Comparison of ENCODE assay signal across 8 cellular contexts in the genomic region with DNA sequence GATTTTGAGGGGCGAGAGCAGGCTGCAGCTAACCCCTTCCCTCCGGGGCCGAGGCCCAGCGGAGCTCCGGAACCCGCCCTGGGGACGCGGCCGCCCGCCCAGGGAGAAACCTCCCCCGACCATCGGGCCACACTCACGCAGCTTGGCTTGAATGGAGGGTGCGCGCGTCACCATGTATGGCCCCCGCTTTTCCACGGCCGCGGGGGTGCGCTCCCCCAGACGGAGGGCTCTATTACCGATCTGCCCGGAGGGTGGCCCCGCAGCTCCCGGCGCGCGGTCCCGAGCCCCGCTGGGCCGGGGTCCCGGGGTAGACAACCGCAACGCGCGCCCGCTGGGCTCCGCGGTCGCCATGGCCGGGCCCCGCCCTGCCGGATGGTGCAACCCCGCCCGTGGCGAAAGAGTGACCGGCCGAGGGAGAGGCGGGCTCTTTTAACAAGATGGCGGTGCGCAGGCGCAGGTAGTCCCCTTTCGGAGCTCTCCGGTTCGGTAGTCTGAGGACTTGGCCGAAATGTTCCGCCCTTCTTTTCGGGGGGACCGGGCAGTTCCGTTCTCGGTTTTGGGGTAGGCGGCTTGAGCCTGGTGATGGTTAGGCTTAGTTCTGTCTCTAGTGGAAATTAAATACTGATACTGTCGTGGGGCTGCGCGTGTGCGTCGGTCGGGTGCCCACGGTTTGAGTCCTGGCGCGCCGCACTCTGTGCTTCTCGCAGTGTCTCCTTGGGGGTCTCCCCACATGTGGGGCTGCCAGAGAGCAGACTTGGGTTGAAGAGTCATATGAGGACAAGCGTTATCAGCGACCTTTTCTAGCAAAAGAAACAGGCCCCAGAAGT. TPM values are rescaled to one million over a fixed set of nuclear protein-coding genes. Genes with fewer than 3 reads are reported as not detected.
DNase-seq lines count a peak whose midpoint lies in the region; ATAC-seq and TF ChIP-seq lines count a peak whose summit lies in the region.

A gene with protein sequence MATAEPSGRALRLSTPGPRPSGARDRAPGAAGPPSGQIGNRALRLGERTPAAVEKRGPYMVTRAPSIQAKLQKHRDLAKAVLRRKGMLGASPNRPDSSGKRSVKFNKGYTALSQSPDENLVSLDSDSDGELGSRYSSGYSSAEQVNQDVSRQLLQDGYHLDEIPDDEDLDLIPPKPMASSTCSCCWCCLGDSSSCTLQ (minus strand): TSS at position 402 of the 827 bp plus-strand sequence. CDS start 51 bp downstream, at position 351.

- peaks cover 14 to 31% (median 21%) of the 10 kb centered on the region in 4 donors for H3K4me1 ChIP-seq in transverse colon

- H3K9me3 ChIP-seq in transverse colon: no peaks in the 10 kb centered on the region

- DNase-seq in GM10248 (ENCODE audit: extremely low spot score): peak; percentile 97
- DNase-seq in NCI-H1105 treated with DMSO at 0.1 percent for 48 hours (lab: John Stamatoyannopoulos, UW): peak; percentile 51
- DNase-seq in T-cell: peak; percentile 8 to 75 (median 52)
- DNase-seq in cardiac septum (ENCODE audit: low spot score): peak; percentile 98
- peak; percentile 88 for DNase-seq in pons (ENCODE audit: low spot score)
- peak; percentile 95 for DNase-seq in transverse colon

- peaks cover 17% of the 10 kb centered on the region for H3K36me3 Mint-ChIP-seq in T-cell

- H3K27ac ChIP-seq in adipose tissue (ENCODE audit: low read depth, low read length) (peak within 1 kb of the TSS; percentile 93), transverse colon (peak within 1 kb of the TSS; percentile 94 to 98 (median 96))

- peak; percentile 73 for TF ChIP-seq POLR2A in transverse colon (IDR thresholded peaks at IDR 0.05)

- peak; percentile 79 for ATAC-seq in HG02571 (IDR thresholded peaks at IDR 0.05; ENCODE audit: unreplicated experiment)
- peak; percentile 77 to 82 (median 78) for ATAC-seq in T-cell (replicated peaks in 1 of 4)

- peak within 1 kb of the TSS; percentile 96 to 97 for H3K27ac Mint-ChIP-seq in T-cell

- H3K4me3 ChIP-seq in transverse colon: peak within 1 kb of the TSS; percentile 79 to 88 (median 80)

- H3K4me3 Mint-ChIP-seq in T-cell: peak within 1 kb of the TSS; percentile 97 to 98 (median 98)

- in situ Hi-C loops in transverse colon (cut with MboI; ENCODE audit: low pct_ligation_motif_present in 1 of 4, low pct_unique_long_range_greater_than_20kb in 1 of 4, low sequenced_read_pairs in 3 of 4): loop anchor here in 1 of 4 donors (10.0 kb wide), 1 partner anchor 72 kb away; no protein-coding TSS in a partner anchor

- no peaks in the 10 kb centered on the region for H3K27me3 ChIP-seq in transverse colon

- POLR2A ChIA-PET in GM10248 (lab: Yijun Ruan, JAX) (interaction anchor here (0.6 to 1.0 kb wide), 4 partner anchors 8 to 233 kb away, joined by 3 read pairs; no protein-coding TSS in a partner anchor), T-cell (lab: Charles Lee) (interaction anchor here (0.5 to 0.6 kb wide), 2 partner anchors 32 to 37 kb away, joined by 3 to 6 read pairs; a partner anchor contains a TSS)

- no peak for TF ChIP-seq EP300 in transverse colon (IDR thresholded peaks at IDR 0.05; ENCODE audit: low read depth)

- TF ChIP-seq CTCF in GM10248 (IDR thresholded peaks at IDR 0.05; ENCODE audit: control extremely low read depth, extremely low read depth, low read depth, missing control alignments): no peak
- TF ChIP-seq CTCF in transverse colon (IDR thresholded peaks at IDR 0.05): no peak

- intact Hi-C loops in cardiac septum (cut with DNase I) (loop anchor here (1.0 to 2.0 kb wide), 2 partner anchors 31 to 34 kb away; a partner anchor contains a TSS), transverse colon (cut with DNase I; ENCODE audit: low total_unique reads) (no loop called here)

- 0% methylated on average over 65 to 76 of the region's 76 CpGs for WGBS in adipose tissue, 3 donors
- WGBS in transverse colon (ENCODE audit: low coverage in 1 of 2), 2 donors: 0% methylated on average over 37 of the region's 76 CpGs; no CpG with 5 or more reads in 1 of the 2 donors

- no peaks in the 10 kb centered on the region for H3K27me3 Mint-ChIP-seq in T-cell

- H3K36me3 ChIP-seq in transverse colon: peaks cover 0 to 15% (median 7%) of the 10 kb centered on the region in 4 donors

- CTCF ChIA-PET in GM10248 (lab: Yijun Ruan, JAX): interaction anchor here (0.7 to 3.0 kb wide), 12 partner anchors 9 to 298 kb away, joined by 3 to 16 read pairs (median 4); a partner anchor contains a TSS
- CTCF ChIA-PET in T-cell (lab: Charles Lee): interaction anchor here in 1 of 2 donors (1.0 to 1.7 kb wide), 5 partner anchors 13 to 137 kb away, joined by 3 to 11 read pairs (median 3); a partner anchor contains a TSS

- H3K9me3 Mint-ChIP-seq in T-cell: no peaks in the 10 kb centered on the region

- peaks cover 41 to 47% (median 45%) of the 10 kb centered on the region in 3 donors for H3K4me1 Mint-ChIP-seq in T-cell

RNA-seq across cellular contexts. Expression of the gene that starts here (rescaled TPM):
- 100 to 1,000 TPM in 2 of 5 donors, 10 to 100 TPM in 3; 46.0 to 108 (median 96.6) TPM for total RNA-seq in T-cell
- polyA plus RNA-seq in adipose tissue: 10 to 100 TPM; 20.3 to 65.4 (median 43.0) TPM
- total RNA-seq in cardiac septum: 62.5 TPM
- 100 to 1,000 TPM in 1 of 4 donors, 10 to 100 TPM in 3; 62.8 to 428 (median 68.7) TPM for total RNA-seq in transverse colon

Comparison
In these comparisons a context has a peak if more than half of its experiments do, and no peak if none do; other contexts are left out.
1. Peak in every context shown above with its lines: DNase-seq, ATAC-seq, H3K4me3 ChIP-seq and H3K27ac ChIP-seq.